17 cellular contexts compared by ENCODE assay signal in the genomic region with DNA sequence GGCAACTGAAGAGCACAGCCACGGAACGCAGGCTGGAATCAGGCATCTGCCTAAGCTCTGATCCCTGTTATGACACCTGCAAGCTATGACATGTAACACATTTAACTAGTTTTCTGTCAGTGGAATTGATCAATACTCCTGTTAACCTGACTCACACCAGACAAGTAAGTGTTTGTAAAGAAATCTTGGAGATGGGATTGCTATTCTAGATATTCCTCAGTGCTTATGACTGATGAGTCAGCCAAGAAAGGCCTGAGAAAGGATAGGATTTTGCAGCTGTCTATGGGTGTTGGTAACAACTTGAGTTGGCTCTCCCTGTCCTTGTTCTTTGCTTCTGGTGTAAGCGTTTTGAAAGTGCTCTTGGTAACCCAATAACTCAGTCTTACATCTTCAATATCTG.
DNase-seq lines count a peak whose midpoint lies in the region; ATAC-seq and TF ChIP-seq lines count a peak whose summit lies in the region.
"Had no signal": no experiment of that assay in that cellular context is flagged by ENCODE, and none has a peak within 500 bp of the region (broad histone marks: within the 10 kb centered on the region; RNA-seq: fewer than 3 reads in every experiment).

No MANE protein-coding gene starts in this region.

- H3K36me3 Mint-ChIP-seq in chondrocyte (ENCODE audit: low read depth), result peaks cover 23% of the 10 kb centered on the region

- no peak overlapping the region for H3K4ac ChIP-seq in trophoblast cell (ENCODE audit: low read depth, low read length)

- H3K79me2 ChIP-seq in trophoblast cell (ENCODE audit: control insufficient read depth, insufficient read depth, low read length, poor library complexity), result no peaks in the 10 kb centered on the region

- H3K18ac ChIP-seq in trophoblast cell (ENCODE audit: low read length), result no peak overlapping the region

- no peak overlapping the region for H3K23ac ChIP-seq in trophoblast cell (ENCODE audit: low read length)

- no peak overlapping the region for H3K4me2 ChIP-seq in trophoblast cell (ENCODE audit: low read length)
- H3K4me2 ChIP-seq: BLaER1 had no signal

- ATAC-seq in esophagus mucosa, result peak; percentile 82
- ATAC-seq in GM21825 (IDR thresholded peaks at IDR 0.05; ENCODE audit: unreplicated experiment), result no peak
- ATAC-seq: HCT116 had no signal

- no peaks in the 10 kb centered on the region for H3K79me1 ChIP-seq in trophoblast cell (ENCODE audit: low read length)

- no peak overlapping the region for H3K4me3 Mint-ChIP-seq in chondrocyte (ENCODE audit: unreplicated experiment)

- H4K91ac ChIP-seq in trophoblast cell (ENCODE audit: low read depth, low read length), result no peak overlapping the region

- no peaks in the 10 kb centered on the region for H3K9me3 Mint-ChIP-seq in chondrocyte (ENCODE audit: low read depth)

- no peak overlapping the region for H2BK120ac ChIP-seq in trophoblast cell (ENCODE audit: insufficient read depth, low read length, poor library complexity)

- DNase-seq in AG10803 (ENCODE audit: low read depth) (peak; percentile 82), M059J (ENCODE audit: low read depth) (peak; percentile 14), trophoblast cell (peak; percentile 56 to 85), chondrocyte (ENCODE audit: low spot score) (no peak), HK-2 (ENCODE audit: unreplicated experiment) (no peak)
- no peak for DNase-seq in stimulated activated CD8-positive, alpha-beta memory T cell treated with anti-CD3 and anti-CD28 coated beads, Interleukin-4, amount 100 ng/mL, for 48 hours
- DNase-seq: amniotic stem cell, hippocampal formation, NCI-H1105, NCI-H524, occipital lobe, SIG-M5, WERI-Rb-1 had no signal

- no peak overlapping the region for H3K27ac ChIP-seq in trophoblast cell (ENCODE audit: low read depth, low read length)
- H3K27ac ChIP-seq: BLaER1, WERI-Rb-1 had no signal

- peaks cover 24% of the 10 kb centered on the region for H3K4me1 Mint-ChIP-seq in chondrocyte (ENCODE audit: low read depth)

- no peak overlapping the region for H4K12ac ChIP-seq in trophoblast cell (ENCODE audit: low read depth, low read length)

- peaks cover 4 to 6% of the 10 kb centered on the region in 2 experiments for H3K4me1 ChIP-seq in trophoblast cell (ENCODE audit: control insufficient read depth in 1 of 2, insufficient read depth in 2 of 2, low read length in 2 of 2)

- peaks cover 2% of the 10 kb centered on the region for H3K9me3 ChIP-seq in trophoblast cell (ENCODE audit: insufficient read depth, low read depth, low read length)
- H3K9me3 ChIP-seq: BLaER1 had no signal

- no peak overlapping the region for H2AK5ac ChIP-seq in trophoblast cell (ENCODE audit: low read length)

- H4K8ac ChIP-seq in trophoblast cell (ENCODE audit: low read depth, low read length), result no peak overlapping the region

- TF ChIP-seq CTCF in AG10803 (conservative IDR thresholded peaks at IDR 0.05; ENCODE audit: low read length), result no peak
- TF ChIP-seq CTCF in chondrocyte (IDR thresholded peaks at IDR 0.05), result no peak

- no peak overlapping the region for H3K27ac Mint-ChIP-seq in chondrocyte (ENCODE audit: unreplicated experiment)

- H3K4me3 ChIP-seq in AG10803 (ENCODE audit: low read length) (no peak overlapping the region), trophoblast cell (ENCODE audit: low read depth, low read length) (no peak overlapping the region)
- H3K4me3 ChIP-seq: BLaER1 had no signal

- H3K14ac ChIP-seq in trophoblast cell (ENCODE audit: low read length), result no peak overlapping the region

- no peak overlapping the region for H2BK12ac ChIP-seq in trophoblast cell (ENCODE audit: low read length)

- no CpG with 5 or more reads among the region's 3 CpGs for WGBS in trophoblast cell (ENCODE audit: extremely low coverage, insufficient coverage, insufficient read length)

- H3K27me3 ChIP-seq in trophoblast cell (ENCODE audit: insufficient read depth, low read length), result no peaks in the 10 kb centered on the region
- H3K27me3 ChIP-seq: BLaER1 had no signal

- no peak overlapping the region for H3K9ac ChIP-seq in trophoblast cell (ENCODE audit: low read length)
- H3K9ac ChIP-seq: BLaER1 had no signal

- no peaks in the 10 kb centered on the region for H3K27me3 Mint-ChIP-seq in chondrocyte (ENCODE audit: low read depth)

- no peak overlapping the region for H2AFZ ChIP-seq in trophoblast cell (ENCODE audit: insufficient read depth, low read length, poor library complexity)

- no peak overlapping the region for H2BK5ac ChIP-seq in trophoblast cell (ENCODE audit: low read depth, low read length, poor library complexity)

- peaks cover 12 to 30% of the 10 kb centered on the region in 2 experiments for H3K36me3 ChIP-seq in trophoblast cell (ENCODE audit: control insufficient read depth in 1 of 2, insufficient read depth in 2 of 2, low read length in 2 of 2)

Comparison
In these comparisons a context has a peak if more than half of its experiments do, and no peak if none do; other contexts are left out.
1. DNase-seq: peak in AG10803 (single experiment), M059J (single experiment) and trophoblast cell (2 of 2); none in chondrocyte (single experiment), HK-2 (single experiment) and stimulated activated CD8-positive, alpha-beta memory T cell treated with anti-CD3 and anti-CD28 coated beads, Interleukin-4, amount 100 ng/mL, for 48 hours (single experiment).